ENCODE assay signal across 1 cellular context in genomic region chr6:149182262-149182661, GRCh38.
TF ChIP-seq lines count a peak whose summit lies in the region.

No MANE protein-coding gene starts in this region.

TF ChIP-seq in SK-N-SH, 30 proteins besides CTCF, POLR2A, EP300 and RAD21 (continued from another document):
- TF ChIP-seq, protein P1, sequence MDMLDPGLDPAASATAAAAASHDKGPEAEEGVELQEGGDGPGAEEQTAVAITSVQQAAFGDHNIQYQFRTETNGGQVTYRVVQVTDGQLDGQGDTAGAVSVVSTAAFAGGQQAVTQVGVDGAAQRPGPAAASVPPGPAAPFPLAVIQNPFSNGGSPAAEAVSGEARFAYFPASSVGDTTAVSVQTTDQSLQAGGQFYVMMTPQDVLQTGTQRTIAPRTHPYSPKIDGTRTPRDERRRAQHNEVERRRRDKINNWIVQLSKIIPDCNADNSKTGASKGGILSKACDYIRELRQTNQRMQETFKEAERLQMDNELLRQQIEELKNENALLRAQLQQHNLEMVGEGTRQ (IDR thresholded peaks at IDR 0.05; ENCODE audit: borderline replicate concordance, low read depth, low read length): no peak
- no peak for TF ChIP-seq GATA2 (CRISPR knock-in tag; IDR thresholded peaks at IDR 0.05)
